In the genomic region with DNA sequence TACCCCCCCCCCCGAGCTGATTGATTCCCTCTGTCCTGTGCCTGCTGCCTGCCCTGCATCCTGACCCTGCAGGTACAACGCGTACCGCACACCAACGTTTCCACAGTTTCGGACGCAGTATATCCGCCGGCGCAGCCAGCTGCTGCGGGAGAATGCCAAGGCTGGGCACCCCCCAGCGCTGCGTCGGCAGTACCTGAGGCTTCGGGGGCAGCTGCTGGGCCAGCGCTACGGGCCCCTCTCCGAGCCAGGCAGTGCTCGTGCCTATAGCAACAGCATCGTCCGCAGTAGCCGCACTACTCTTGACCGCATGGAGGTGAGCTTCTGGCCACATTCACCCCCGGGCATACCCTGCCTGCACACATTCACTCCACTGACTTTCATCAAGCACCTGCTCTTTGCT, we compare ENCODE assay signal across 7 cellular contexts. TPM values are rescaled to one million over a fixed set of nuclear protein-coding genes. Genes with fewer than 3 reads are reported as not detected.
DNase-seq lines count a peak whose midpoint lies in the region; ATAC-seq, FAIRE-seq and TF ChIP-seq lines count a peak whose summit lies in the region.

No MANE protein-coding gene starts in this region.

- H3K9ac ChIP-seq in IMR-90 (ENCODE audit: low read depth, low read length) = peak overlapping the region; percentile 66
- peak overlapping the region in 1 of 2 donors; percentile 69 for H3K9ac ChIP-seq in kidney (ENCODE audit: low read length in 2 of 2)

- H3K27me3 ChIP-seq in IMR-90 (ENCODE audit: control insufficient read depth, insufficient read depth, low read length) (no peaks in the 10 kb centered on the region), stomach (no peaks in the 10 kb centered on the region)

- peak overlapping the region; percentile 93 for H3K4ac ChIP-seq in IMR-90 (ENCODE audit: low read depth, low read length)

- POLR2A ChIA-PET in IMR-90 (lab: Charles Lee; ENCODE audit: unreplicated experiment) = interaction anchor here (0.5 kb wide), 1 partner anchor 137 kb away, joined by 3 read pairs; no protein-coding TSS in a partner anchor

- 84% methylated on average over 13 of the region's 24 CpGs; no CpG with 5 or more reads in 1 of the 2 experiments for WGBS in IMR-90 (ENCODE audit: extremely low coverage in 2 of 2, insufficient read length in 1 of 2), 2 experiments
- WGBS in stomach, 5 donors = 17 to 92% (median 89%) methylated on average over 1 to 24 of the region's 24 CpGs

- BruUV-seq in IMR-90 (replicated peaks; lab: Mats Ljungman, UMichigan) = no TSS peak

- H2AFZ ChIP-seq in IMR-90 (replicated peaks; ENCODE audit: low read length, poor library complexity) = peak overlapping the region; percentile 96

- no peak overlapping the region; the same call in 1 of the 2 replicates for H3K14ac ChIP-seq in IMR-90 (replicated peaks; ENCODE audit: low read depth, low read length)

- H4K20me1 ChIP-seq in IMR-90 (ENCODE audit: insufficient read depth, low read length) = no peaks in the 10 kb centered on the region

- TF ChIP-seq RAD21 in IMR-90 (IDR thresholded peaks at IDR 0.05; ENCODE audit: low read length) = no peak

- H2BK15ac ChIP-seq in IMR-90 (ENCODE audit: low read depth, low read length) = no peak overlapping the region

- no peak for TF ChIP-seq CTCF in IMR-90 (conservative IDR thresholded peaks at IDR 0.05; ENCODE audit: low read depth, low read length)
- TF ChIP-seq CTCF in kidney (IDR thresholded peaks at IDR 0.05; ENCODE audit: borderline replicate concordance, extremely low read depth, insufficient read depth) = no peak
- TF ChIP-seq CTCF in stomach (IDR thresholded peaks at IDR 0.05) = no peak

- H3K27me3 Mint-ChIP-seq in activated naive CD8-positive, alpha-beta T cell treated with anti-CD3 and anti-CD28 coated beads for 36 hours = no peaks in the 10 kb centered on the region

- dilution Hi-C loops in IMR-90 (cut with HindIII; ENCODE audit: low sequenced_read_pairs, unreplicated experiment) = no loop called here

- H3K56ac ChIP-seq in IMR-90 (ENCODE audit: extremely low read depth, insufficient read depth, low read length) = no peak overlapping the region

- H3K36me3 ChIP-seq in IMR-90 (ENCODE audit: control insufficient read depth, insufficient read depth, low read length) (peaks cover 18% of the 10 kb centered on the region; the same call in 1 of the 2 replicates), kidney (ENCODE audit: control insufficient read depth in 1 of 2, insufficient read depth in 2 of 2, low read length in 2 of 2) (peaks cover 16 to 19% of the 10 kb centered on the region in 2 donors), stomach (peaks cover 21 to 51% (median 50%) of the 10 kb centered on the region in 4 donors)

- no peak for FAIRE-seq in kidney (lab: Jason Lieb, UNC)

- no peaks in the 10 kb centered on the region for H3K9me3 Mint-ChIP-seq in activated naive CD8-positive, alpha-beta T cell treated with anti-CD3 and anti-CD28 coated beads for 36 hours

- peaks cover 3 to 10% of the 10 kb centered on the region in 2 experiments; a peak in 2 of 4 replicates for H3K79me1 ChIP-seq in IMR-90 (ENCODE audit: low read depth in 1 of 2, low read length in 2 of 2)

- no peak for ATAC-seq in IMR-90 (ENCODE audit: low read depth)
- ATAC-seq in HG03045 (IDR thresholded peaks at IDR 0.05; ENCODE audit: unreplicated experiment) = no peak

- H3K4me1 Mint-ChIP-seq in activated naive CD8-positive, alpha-beta T cell treated with anti-CD3 and anti-CD28 coated beads for 36 hours = peaks cover 7% of the 10 kb centered on the region

- H3K23ac ChIP-seq in IMR-90 (ENCODE audit: low read depth, low read length) = no peak overlapping the region

- peak overlapping the region; percentile 89 for H4K5ac ChIP-seq in IMR-90 (ENCODE audit: low read depth, low read length)

- peak overlapping the region; percentile 93 for H3K4me2 ChIP-seq in IMR-90 (ENCODE audit: low read depth, low read length)

- H3K4me1 ChIP-seq in IMR-90 (ENCODE audit: control insufficient read depth, insufficient read depth, low read length) (0 out of 2 replicates have a peak, but pooled peaks cover 1% of the 10 kb centered on the region), kidney (ENCODE audit: control insufficient read depth in 1 of 2, insufficient read depth in 1 of 2, low read depth in 1 of 2, low read length in 2 of 2) (peaks cover 0 to 4% of the 10 kb centered on the region in 2 donors), stomach (peaks cover 0 to 21% (median 12%) of the 10 kb centered on the region in 4 donors)

- CTCF ChIA-PET in IMR-90 (lab: Yijun Ruan, JAX) = interaction anchor here (0.6 kb wide), 2 partner anchors 38 to 1050 kb away, joined by 3 to 9 read pairs; no protein-coding TSS in a partner anchor

- no peak overlapping the region for H3K27ac Mint-ChIP-seq in activated naive CD8-positive, alpha-beta T cell treated with anti-CD3 and anti-CD28 coated beads for 36 hours

- H3K9me3 ChIP-seq in IMR-90 (ENCODE audit: control insufficient read depth, insufficient read depth, low read length) (no peaks in the 10 kb centered on the region), kidney (ENCODE audit: control insufficient read depth in 1 of 2, low read length in 2 of 2) (no peaks in the 10 kb centered on the region), stomach (no peaks in the 10 kb centered on the region)

- DNase-seq in IMR-90 (no peak), kidney (peak; percentile 74), stomach (no peak), SIG-M5 (lab: John Stamatoyannopoulos, UW) (no peak), NCI-H524 (lab: John Stamatoyannopoulos, UW) (no peak)
- DNase-seq in activated naive CD8-positive, alpha-beta T cell treated with anti-CD3 and anti-CD28 coated beads for 36 hours = no peak

- TF ChIP-seq POLR2A in IMR-90 (IDR thresholded peaks at IDR 0.05; ENCODE audit: low read depth, low read length) (no peak), stomach (IDR thresholded peaks at IDR 0.05) (no peak)

- peak overlapping the region; percentile 97 for H3K4me3 Mint-ChIP-seq in activated naive CD8-positive, alpha-beta T cell treated with anti-CD3 and anti-CD28 coated beads for 36 hours

- no peaks in the 10 kb centered on the region for H3K9me1 ChIP-seq in IMR-90 (ENCODE audit: insufficient read depth, low read length)

- peak overlapping the region; percentile 47 for H3K27ac ChIP-seq in IMR-90 (ENCODE audit: insufficient read depth, low read length)
- H3K27ac ChIP-seq in kidney (ENCODE audit: low read depth in 2 of 2, low read length in 2 of 2) = no peak overlapping the region
- peak overlapping the region in 2 of 5 donors; percentile 95 to 96 for H3K27ac ChIP-seq in stomach

- H2BK5ac ChIP-seq in IMR-90 (ENCODE audit: low read depth, low read length, poor library complexity, severe bottlenecking) = no peak overlapping the region

- H3K4me3 ChIP-seq in IMR-90 (ENCODE audit: insufficient read depth, low read depth, low read length) = peak overlapping the region; percentile 62; the same call in 1 of the 2 replicates
- peak overlapping the region in 1 of 2 donors; percentile 78 for H3K4me3 ChIP-seq in kidney (ENCODE audit: low read length in 2 of 2)
- H3K4me3 ChIP-seq in stomach = peak overlapping the region; percentile 46 to 64 (median 53)

- no peaks in the 10 kb centered on the region for H3K36me3 Mint-ChIP-seq in activated naive CD8-positive, alpha-beta T cell treated with anti-CD3 and anti-CD28 coated beads for 36 hours

- H2AK9ac ChIP-seq in IMR-90 (replicated peaks; ENCODE audit: low read depth, low read length, poor library complexity) = peak overlapping the region; percentile 100

- H2BK120ac ChIP-seq in IMR-90 (ENCODE audit: low read depth, low read length) = no peak overlapping the region

- intact Hi-C loops in IMR-90 (cut with micrococcal nuclease) = no loop called here
- intact Hi-C loops in kidney (cut with DNase I) = no loop called here
- intact Hi-C loops in stomach (cut with DNase I; ENCODE audit: low total_unique reads) = no loop called here

- H2AK5ac ChIP-seq in IMR-90 (ENCODE audit: low read depth, low read length) = peak overlapping the region; percentile 78

- H2BK20ac ChIP-seq in IMR-90 (ENCODE audit: low read depth, low read length) = no peak overlapping the region

- H4K91ac ChIP-seq in IMR-90 (ENCODE audit: insufficient read depth, low read depth, low read length) = peak overlapping the region; percentile 73; the same call in 1 of the 2 replicates

- in situ Hi-C loops in IMR-90 (cut with MboI; ENCODE audit: low sequenced_read_pairs) = no loop called here

- H4K8ac ChIP-seq in IMR-90 (ENCODE audit: low read depth in 2 of 2, low read length in 2 of 2) = peak overlapping the region; percentile 75 to 86

- H3K18ac ChIP-seq in IMR-90 (ENCODE audit: low read depth, low read length) = no peak overlapping the region

- TF ChIP-seq EP300 in stomach (IDR thresholded peaks at IDR 0.05) = no peak

RNA-seq across cellular contexts. Expression of gene WDR13, which starts 1.4 kb away (rescaled TPM):
- total RNA-seq in IMR-90 (2012; rRNA removed) (60.8 and 62.7 TPM in 2 replicates), kidney (177 TPM), stomach (100 to 1,000 TPM in 4 of 5 donors, 10 to 100 TPM in 1; 52.0 to 433 (median 194) TPM)
- polyA plus RNA-seq in IMR-90 (2012; rRNA removed) (151 and 153 TPM in 2 replicates), kidney (ENCODE audit: insufficient read depth, low read depth, low replicate concordance) (201 TPM), stomach (100 to 1,000 TPM; 121 to 197 (median 165) TPM)
- 51.4 and 124 TPM in 2 replicates for polyA plus RNA-seq in IMR-90 (2012; cell fraction: cytosol; rRNA removed)
- 177 and 490 TPM in 2 replicates for polyA plus RNA-seq in IMR-90 (2012; cell fraction: nucleus; rRNA removed; ENCODE audit: low replicate concordance)
- total RNA-seq in activated naive CD8-positive, alpha-beta T cell treated with anti-CD3 and anti-CD28 coated beads for 36 hours = 10 to 100 TPM; 32.6 to 40.6 TPM

RNA-seq across cellular contexts. Expression of gene RBM3, which starts 24.4 kb away (rescaled TPM):
- 341 and 386 TPM in 2 replicates for total RNA-seq in IMR-90 (2012; rRNA removed)
- polyA plus RNA-seq in IMR-90 (2012; rRNA removed) = 217 and 243 TPM in 2 replicates
- polyA plus RNA-seq in IMR-90 (2012; cell fraction: cytosol; rRNA removed) = 68.0 and 80.3 TPM in 2 replicates
- 122 and 242 TPM in 2 replicates for polyA plus RNA-seq in IMR-90 (2012; cell fraction: nucleus; rRNA removed; ENCODE audit: low replicate concordance)
- total RNA-seq in activated naive CD8-positive, alpha-beta T cell treated with anti-CD3 and anti-CD28 coated beads for 36 hours = 100 to 1,000 TPM; 255 to 258 TPM
- 265 TPM for total RNA-seq in kidney
- polyA plus RNA-seq in kidney (ENCODE audit: insufficient read depth, low read depth, low replicate concordance) = 86.9 TPM
- 100 to 1,000 TPM; 109 to 419 (median 165) TPM for total RNA-seq in stomach
- polyA plus RNA-seq in stomach = 100 to 1,000 TPM; 106 to 229 (median 122) TPM

RNA-seq across cellular contexts. Expression of gene TBC1D25, which starts 59.1 kb away (rescaled TPM):
- 8.3 and 11.3 TPM in 2 replicates for total RNA-seq in IMR-90 (2012; rRNA removed)
- polyA plus RNA-seq in IMR-90 (2012; rRNA removed) = 15.9 and 18.2 TPM in 2 replicates
- polyA plus RNA-seq in IMR-90 (2012; cell fraction: cytosol; rRNA removed) = 18.8 and 23.9 TPM in 2 replicates
- polyA plus RNA-seq in IMR-90 (2012; cell fraction: nucleus; rRNA removed; ENCODE audit: low replicate concordance) = 17.2 and 33.1 TPM in 2 replicates
- total RNA-seq in activated naive CD8-positive, alpha-beta T cell treated with anti-CD3 and anti-CD28 coated beads for 36 hours = 10 to 100 TPM; 12.1 to 12.9 TPM
- total RNA-seq in kidney = 16.3 TPM
- 6.0 TPM for polyA plus RNA-seq in kidney (ENCODE audit: insufficient read depth, low read depth, low replicate concordance)
- 10 to 100 TPM in 2 of 5 donors, 1 to 10 TPM in 2, not detected in 1; 4.6 to 13.6 (median 9.0) TPM for total RNA-seq in stomach
- 1 to 10 TPM; 5.2 to 6.5 (median 5.9) TPM for polyA plus RNA-seq in stomach
